Comparison of ENCODE assay signal across 8 cellular contexts in the genomic region with DNA sequence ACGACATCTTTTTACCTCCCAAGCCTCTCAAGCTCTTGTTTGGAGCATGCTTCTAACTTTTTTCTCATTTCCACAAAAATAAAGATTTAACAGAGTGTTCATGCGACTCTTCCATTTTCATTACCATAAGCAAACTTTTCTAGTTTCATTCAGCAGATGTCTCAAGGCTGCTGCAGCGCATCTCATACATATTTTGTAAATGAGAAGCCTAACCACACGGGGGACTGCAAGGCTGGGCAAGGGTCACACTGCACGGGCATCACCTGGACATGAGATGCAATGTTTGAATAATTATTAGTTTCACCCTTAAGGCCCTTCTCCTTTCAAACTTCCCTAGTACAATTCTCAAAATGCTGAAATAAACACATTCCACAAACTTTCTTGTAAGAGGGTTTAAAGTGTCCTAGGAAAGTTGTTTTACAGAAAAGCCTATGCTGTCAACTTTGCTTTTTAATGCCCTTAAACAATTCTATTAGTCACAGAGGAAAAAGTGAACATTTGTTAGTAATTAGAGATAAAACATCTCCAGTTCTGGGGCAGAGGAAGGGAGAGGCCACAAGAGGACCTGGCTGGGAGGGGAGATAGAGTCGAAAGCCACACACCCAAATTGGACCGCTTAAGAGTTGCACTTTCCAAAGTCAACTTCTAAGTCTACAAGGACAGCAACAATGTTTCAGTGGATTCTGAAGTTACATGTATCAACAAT. TPM values are rescaled to one million over a fixed set of nuclear protein-coding genes. Genes with fewer than 3 reads are reported as not detected.
DNase-seq lines count a peak whose midpoint lies in the region; ATAC-seq and TF ChIP-seq lines count a peak whose summit lies in the region.

No MANE protein-coding gene starts in this region.

- no peak overlapping the region for H3K27ac ChIP-seq in CD4-positive, alpha-beta T cell (ENCODE audit: low read depth, low read length)
- peak overlapping the region; percentile 56 for H3K27ac ChIP-seq in substantia nigra (ENCODE audit: low read depth, low read length, poor library complexity, severe bottlenecking)

- CTCF ChIA-PET in CD4-positive, alpha-beta T cell (lab: Charles Lee) = no interaction called here

- no peak for TF ChIP-seq CTCF in CD4-positive, alpha-beta T cell (IDR thresholded peaks at IDR 0.05)

- peak overlapping the region; percentile 33 for H3K27ac Mint-ChIP-seq in CD4-positive, alpha-beta T cell

- H3K27me3 ChIP-seq in CD4-positive, alpha-beta T cell (ENCODE audit: control insufficient read depth, insufficient read depth, low read length) = no peaks in the 10 kb centered on the region

- H3K4me3 ChIP-seq in Jurkat, Clone E6-1 (ENCODE audit: low read length) = peak overlapping the region; percentile 64

- POLR2A ChIA-PET in CD4-positive, alpha-beta T cell (lab: Charles Lee) = interaction anchor here (1.0 kb wide), 1 partner anchor 731 kb away, joined by 3 read pairs; no protein-coding TSS in a partner anchor

- intact Hi-C loops in CD4-positive, alpha-beta T cell (cut with DNase I, micrococcal nuclease) = loop anchor here (10.0 kb wide), 2 partner anchors 64 to 1834 kb away; partner anchors contain the start of gene TTLL11 (in 1 of the 2)

- no peak for ATAC-seq in CD4-positive, alpha-beta T cell (ENCODE audit: poor library complexity)
- ATAC-seq in GM19467 (IDR thresholded peaks at IDR 0.05; ENCODE audit: unreplicated experiment) (no peak), GM18502 (IDR thresholded peaks at IDR 0.05; ENCODE audit: poor library complexity, unreplicated experiment) (no peak)

- peaks cover 7% of the 10 kb centered on the region for H3K36me3 Mint-ChIP-seq in CD4-positive, alpha-beta T cell (ENCODE audit: low read depth)

- H3K9me3 Mint-ChIP-seq in CD4-positive, alpha-beta T cell = no peaks in the 10 kb centered on the region

- H3K4me1 Mint-ChIP-seq in CD4-positive, alpha-beta T cell (ENCODE audit: low read depth) = peaks cover 38% of the 10 kb centered on the region

- no peak for DNase-seq in CD4-positive, alpha-beta T cell
- DNase-seq in Jurkat, Clone E6-1 (ENCODE audit: low read depth, low spot score) = no peak
- DNase-seq in amniotic stem cell (lab: John Stamatoyannopoulos, UW) = peak; percentile 28
- peak; percentile 18 for DNase-seq in iris pigment epithelial cell (ENCODE audit: low read depth)
- peak in 1 of 49 donors; percentile 20 for DNase-seq in substantia nigra (lab: John Stamatoyannopoulos, UW)
- no peak for DNase-seq in NCI-H1436 treated with DMSO at 0.1 percent for 48 hours (lab: John Stamatoyannopoulos, UW)

- H3K27me3 Mint-ChIP-seq in CD4-positive, alpha-beta T cell = no peaks in the 10 kb centered on the region

- H3K4me3 Mint-ChIP-seq in CD4-positive, alpha-beta T cell = peak overlapping the region; percentile 84

- H3K9me3 ChIP-seq in CD4-positive, alpha-beta T cell (ENCODE audit: control insufficient read depth, low read length) = no peaks in the 10 kb centered on the region

RNA-seq across cellular contexts. Expression of gene DENND1A, which starts 1.3 kb away (rescaled TPM):
- 10 to 100 TPM; 20.0 to 20.6 TPM for total RNA-seq in CD4-positive, alpha-beta T cell
- 23.0 TPM for polyA plus RNA-seq in Jurkat, Clone E6-1 (2012; ENCODE audit: insufficient read depth, insufficient read length)

Comparison
In these comparisons a context has a peak if more than half of its experiments do, and no peak if none do; other contexts are left out.
1. DNase-seq: peak in amniotic stem cell (single experiment) and iris pigment epithelial cell (single experiment); none in CD4-positive, alpha-beta T cell (0 of 10), Jurkat, Clone E6-1 (single experiment) and NCI-H1436 treated with DMSO at 0.1 percent for 48 hours (single experiment).